Comparison of ENCODE assay signal across 21 cellular contexts in genomic region chr11:30445056-30445455, GRCh38.
DNase-seq lines count a peak whose midpoint lies in the region; ATAC-seq and TF ChIP-seq lines count a peak whose summit lies in the region.
"Had no signal": no experiment of that assay in that cellular context is flagged by ENCODE, and none has a peak within 500 bp of the region (broad histone marks: within the 10 kb centered on the region; RNA-seq: fewer than 3 reads in every experiment).

No MANE protein-coding gene starts in this region.

- no peaks in the 10 kb centered on the region for H3K9me2 ChIP-seq in GM23338 (ENCODE audit: insufficient read depth)
- H3K9me2 ChIP-seq: SK-N-SH had no signal

- H3K9ac ChIP-seq in HUES64 (ENCODE audit: low read depth, low read length) (no peak overlapping the region), neural progenitor cell (no peak overlapping the region)
- H3K9ac ChIP-seq: SK-N-SH had no signal

- peaks cover 5% of the 10 kb centered on the region for H3K27me3 Mint-ChIP-seq in GM23338 (ENCODE audit: insufficient read depth, low read depth, poor library complexity)
- no peaks in the 10 kb centered on the region for H3K27me3 Mint-ChIP-seq in neural progenitor cell (ENCODE audit: insufficient read depth, low read depth)
- peaks cover 0 to 5% of the 10 kb centered on the region in 2 donors for H3K27me3 Mint-ChIP-seq in CD4-positive, alpha-beta memory T cell

- intact Hi-C loops in CD4-positive, alpha-beta memory T cell (cut with micrococcal nuclease), result no loop called here
- intact Hi-C loops in posterior vena cava (cut with DNase I), result loop anchor here in 1 of 2 donors (1.0 kb wide), 1 partner anchor 19 kb away; no protein-coding TSS in a partner anchor

- TF ChIP-seq CTCF in GM23338 (conservative IDR thresholded peaks at IDR 0.05; ENCODE audit: low read depth in 2 of 2) (no peak), epithelial cell of proximal tubule (conservative IDR thresholded peaks at IDR 0.05; ENCODE audit: low read depth, low read length) (peak; percentile 15), neural progenitor cell (IDR thresholded peaks at IDR 0.05) (peak; percentile 14)

- H3K4me3 ChIP-seq in GM23338 (no peak overlapping the region), HUES64 (ENCODE audit: low read length) (no peak overlapping the region), epithelial cell of proximal tubule (ENCODE audit: low read depth, low read length) (no peak overlapping the region), neural progenitor cell (no peak overlapping the region)
- no peak overlapping the region for H3K4me3 ChIP-seq in CD4-positive, alpha-beta memory T cell (ENCODE audit: low read length in 2 of 2)
- H3K4me3 ChIP-seq: A549, MG63 had no signal

- H2AFZ ChIP-seq in GM23338 (no peak overlapping the region), neural progenitor cell (replicated peaks) (no peak overlapping the region)

- H3K9me3 Mint-ChIP-seq in GM23338 (no peaks in the 10 kb centered on the region), neural progenitor cell (no peaks in the 10 kb centered on the region)
- peaks cover 0 to 3% (median 0%) of the 10 kb centered on the region in 8 donors for H3K9me3 Mint-ChIP-seq in CD4-positive, alpha-beta memory T cell

- H3K4me1 Mint-ChIP-seq in GM23338, result peaks cover 39% of the 10 kb centered on the region
- peaks cover 2% of the 10 kb centered on the region for H3K4me1 Mint-ChIP-seq in neural progenitor cell
- no peaks in the 10 kb centered on the region for H3K4me1 Mint-ChIP-seq in CD4-positive, alpha-beta memory T cell

- H3K4me2 ChIP-seq in GM23338, result 0 out of 2 replicates have a peak overlapping the region, but pooled peaks have one; percentile 25
- peak overlapping the region; percentile 49 for H3K4me2 ChIP-seq in neural progenitor cell
- H3K4me2 ChIP-seq: A549, SK-N-SH had no signal

- H3K4me1 ChIP-seq in GM23338 (ENCODE audit: insufficient read depth) (peaks cover 37% of the 10 kb centered on the region), HUES64 (ENCODE audit: insufficient read depth, low read length) (peaks cover 46% of the 10 kb centered on the region), neural progenitor cell (peaks cover 33% of the 10 kb centered on the region)
- H3K4me1 ChIP-seq in CD4-positive, alpha-beta memory T cell (ENCODE audit: insufficient read depth, low read length), result no peaks in the 10 kb centered on the region
- H3K4me1 ChIP-seq: A549 had no signal

- H3K27ac Mint-ChIP-seq in GM23338 (peak overlapping the region; percentile 43; the same call in 1 of the 2 replicates), neural progenitor cell (no peak overlapping the region)
- H3K27ac Mint-ChIP-seq in CD4-positive, alpha-beta memory T cell, result no peak overlapping the region

- H3K36me3 ChIP-seq in GM23338 (ENCODE audit: insufficient read depth) (no peaks in the 10 kb centered on the region), HUES64 (ENCODE audit: insufficient read depth, low read length) (no peaks in the 10 kb centered on the region), neural progenitor cell (no peaks in the 10 kb centered on the region)
- no peaks in the 10 kb centered on the region for H3K36me3 ChIP-seq in CD4-positive, alpha-beta memory T cell (ENCODE audit: insufficient read depth, low read length)
- H3K36me3 ChIP-seq: MG63 had no signal

- no peaks in the 10 kb centered on the region for H3K27me3 ChIP-seq in GM23338 (ENCODE audit: insufficient read depth)
- peaks cover 6% of the 10 kb centered on the region; the same call in 1 of the 2 replicates for H3K27me3 ChIP-seq in HUES64 (ENCODE audit: insufficient read depth, low read length)
- H3K27me3 ChIP-seq in neural progenitor cell, result peaks cover 22% of the 10 kb centered on the region
- H3K27me3 ChIP-seq in CD4-positive, alpha-beta memory T cell (ENCODE audit: insufficient read depth, low read length), result no peaks in the 10 kb centered on the region
- H3K27me3 ChIP-seq: MG63 had no signal

- no peaks in the 10 kb centered on the region for H3K36me3 Mint-ChIP-seq in GM23338 (ENCODE audit: low read depth)
- H3K36me3 Mint-ChIP-seq in neural progenitor cell, result no peaks in the 10 kb centered on the region
- no peaks in the 10 kb centered on the region for H3K36me3 Mint-ChIP-seq in CD4-positive, alpha-beta memory T cell

- no peak overlapping the region for H3K4me3 Mint-ChIP-seq in GM23338
- H3K4me3 Mint-ChIP-seq in neural progenitor cell, result no peak overlapping the region
- no peak overlapping the region for H3K4me3 Mint-ChIP-seq in CD4-positive, alpha-beta memory T cell

- POLR2A ChIA-PET in CD4-positive, alpha-beta memory T cell (lab: Charles Lee; ENCODE audit: partially characterized antibody), result no interaction called here

- no peaks in the 10 kb centered on the region for H4K20me1 ChIP-seq in GM23338 (replicated peaks; ENCODE audit: insufficient read depth)
- H4K20me1 ChIP-seq in neural progenitor cell (ENCODE audit: low read depth), result no peaks in the 10 kb centered on the region

- CTCF ChIA-PET in CD4-positive, alpha-beta memory T cell (lab: Charles Lee; ENCODE audit: partially characterized antibody), result no interaction called here

- H3K79me2 ChIP-seq in GM23338 (replicated peaks; ENCODE audit: insufficient read depth) (no peaks in the 10 kb centered on the region), neural progenitor cell (ENCODE audit: low read depth) (no peaks in the 10 kb centered on the region)

- ATAC-seq in GM23338, result peak; percentile 85
- ATAC-seq in GM21447 (IDR thresholded peaks at IDR 0.05; ENCODE audit: unreplicated experiment), result no peak
- ATAC-seq: A549, HepG2 had no signal

- 0 out of 2 replicates have a peak overlapping the region, but pooled peaks have one; percentile 7 for H3K27ac ChIP-seq in GM23338 (ENCODE audit: low read depth)
- H3K27ac ChIP-seq in HUES64 (ENCODE audit: low read depth, low read length), result peak overlapping the region; percentile 21; the same call in 1 of the 2 replicates
- H3K27ac ChIP-seq in neural progenitor cell, result no peak overlapping the region
- no peak overlapping the region for H3K27ac ChIP-seq in CD4-positive, alpha-beta memory T cell (ENCODE audit: low read depth, low read length)
- H3K27ac ChIP-seq: A549, HL-60 had no signal

- 38% methylated on average over 2 of the region's 2 CpGs for WGBS in HUES64

- DNase-seq in GM23338 (ENCODE audit: low spot score), result peak; percentile 71
- no peak for DNase-seq in epithelial cell of proximal tubule (ENCODE audit: low read depth)
- peak; percentile 78 for DNase-seq in neural progenitor cell (ENCODE audit: low spot score)
- no peak for DNase-seq in CD4-positive, alpha-beta memory T cell
- DNase-seq in NCI-H345 treated with DMSO at 0.1 percent for 48 hours (lab: John Stamatoyannopoulos, UW; ENCODE audit: unreplicated experiment), result no peak
- no peak for DNase-seq in posterior vena cava (ENCODE audit: low spot score)
- DNase-seq: C1 segment of cervical spinal cord, DMS 273 treated with DMSO at 0.1 percent for 48 hours, MG63, NCI-H1092 treated with DMSO at 0.1 percent for 48 hours, NCI-H1694 treated with DMSO at 0.1 percent for 48 hours, NCI-H2107, NCI-H2227 treated with DMSO at 0.1 percent for 48 hours, NCI-H526, Right ventricle myocardium superior, SK-N-SH had no signal

- H3K9me3 ChIP-seq in HUES64 (ENCODE audit: insufficient read depth, low read depth, low read length) (no peaks in the 10 kb centered on the region), neural progenitor cell (ENCODE audit: low read depth) (no peaks in the 10 kb centered on the region)
- no peaks in the 10 kb centered on the region for H3K9me3 ChIP-seq in CD4-positive, alpha-beta memory T cell (ENCODE audit: control insufficient read depth in 1 of 2, low read length in 2 of 2)
- H3K9me3 ChIP-seq: A549, MG63, SK-N-SH had no signal

- no peaks in the 10 kb centered on the region for H3F3A ChIP-seq in GM23338 (replicated peaks; ENCODE audit: low read depth)
- peaks cover 21% of the 10 kb centered on the region for H3F3A ChIP-seq in neural progenitor cell (ENCODE audit: low read depth)

TF ChIP-seq in GM23338, 12 proteins besides CTCF, POLR2A, EP300 and RAD21 (continues in another document):
- no peak for TF ChIP-seq ZNF114 (CRISPR knock-in tag; IDR thresholded peaks at IDR 0.05)

Comparison
In these comparisons a context has a peak if more than half of its experiments do, and no peak if none do; other contexts are left out.
1. DNase-seq: peak in GM23338 (single experiment) and neural progenitor cell (single experiment); none in epithelial cell of proximal tubule (single experiment), CD4-positive, alpha-beta memory T cell (0 of 5), NCI-H345 treated with DMSO at 0.1 percent for 48 hours (single experiment) and posterior vena cava (single experiment).
2. H3K27ac ChIP-seq: peak in GM23338 (single experiment) and HUES64 (single experiment); none in neural progenitor cell (single experiment) and CD4-positive, alpha-beta memory T cell (single experiment).
3. CTCF ChIP-seq: peak in epithelial cell of proximal tubule (single experiment) and neural progenitor cell (single experiment); none in GM23338 (0 of 2).